In genomic region chr14:105332352-105332874, GRCh38 we compare ENCODE assay signal across 13 cellular contexts.
"Had no signal": no experiment of that assay in that cellular context is flagged by ENCODE, and none has a peak within 500 bp of the region (broad histone marks: within the 10 kb centered on the region; RNA-seq: fewer than 3 reads in every experiment).

No MANE protein-coding gene starts in this region.

- DNase-seq: activated CD4-positive, alpha-beta T cell treated with anti-CD3 and anti-CD28 coated beads, Interleukin-2, amount 50 U/mL, for 1 hour; activated T-cell treated with anti-CD3 and anti-CD28 coated beads for 4 hours; brain microvascular endothelial cell; cerebellar nuclear complex; dermis blood vessel endothelial cell; hypothalamus; stimulated activated CD4-positive, alpha-beta T cell treated with anti-CD3 and anti-CD28 coated beads, Interleukin-15, amount 100 ng/mL, for 24 hours; stimulated activated CD4-positive, alpha-beta T cell treated with anti-CD3 and anti-CD28 coated beads, Interleukin-4, amount 100 ng/mL, for 24 hours; stimulated activated naive CD8-positive, alpha-beta T cell treated with anti-CD3 and anti-CD28 coated beads, Interleukin-15, amount 100 ng/mL, for 72 hours had no signal

- ATAC-seq: stimulated activated naive CD8-positive, alpha-beta T cell treated with anti-CD3 and anti-CD28 coated beads, Interleukin-15, amount 100 ng/mL, for 72 hours had no signal

- H3K27ac ChIP-seq: brain microvascular endothelial cell, thoracic aorta had no signal

- H3K4me3 ChIP-seq: lung, thoracic aorta had no signal

- H3K36me3 Mint-ChIP-seq: activated naive CD4-positive, alpha-beta T cell treated with anti-CD3 and anti-CD28 coated beads, Interleukin-2, amount 50 U/mL, for 24 hours had no signal

- H3K9me3 ChIP-seq: thoracic aorta had no signal

- H3K4me3 Mint-ChIP-seq: activated naive CD4-positive, alpha-beta T cell treated with anti-CD3 and anti-CD28 coated beads, Interleukin-2, amount 50 U/mL, for 24 hours; stimulated activated naive CD8-positive, alpha-beta T cell treated with anti-CD3 and anti-CD28 coated beads, Interleukin-15, amount 100 ng/mL, for 72 hours had no signal

- H3K27me3 Mint-ChIP-seq: activated naive CD4-positive, alpha-beta T cell treated with anti-CD3 and anti-CD28 coated beads, Interleukin-2, amount 50 U/mL, for 24 hours; stimulated activated naive CD8-positive, alpha-beta T cell treated with anti-CD3 and anti-CD28 coated beads, Interleukin-15, amount 100 ng/mL, for 72 hours had no signal

- H3K27me3 ChIP-seq: brain microvascular endothelial cell had no signal

- H3K36me3 ChIP-seq: brain microvascular endothelial cell, thoracic aorta had no signal

- H3K27ac Mint-ChIP-seq: activated naive CD4-positive, alpha-beta T cell treated with anti-CD3 and anti-CD28 coated beads, Interleukin-2, amount 50 U/mL, for 24 hours; activated T-helper 2 cell treated with anti-CD3 and anti-CD28 coated beads, Interferon-gamma antibody, Interleukin-2, Interleukin-4, amounts not matched to agents 10 μg/mL and 5 μg/mL and 100 μg/mL, durations not matched to agents 14 hours and 24 hours and 36 hours had no signal

- H3K9me3 Mint-ChIP-seq: activated naive CD4-positive, alpha-beta T cell treated with anti-CD3 and anti-CD28 coated beads, Interleukin-2, amount 50 U/mL, for 24 hours; activated T-helper 2 cell treated with anti-CD3 and anti-CD28 coated beads, Interferon-gamma antibody, Interleukin-2, Interleukin-4, amounts not matched to agents 10 μg/mL and 5 μg/mL and 100 μg/mL, durations not matched to agents 14 hours and 24 hours and 36 hours; stimulated activated naive CD8-positive, alpha-beta T cell treated with anti-CD3 and anti-CD28 coated beads, Interleukin-15, amount 100 ng/mL, for 72 hours had no signal
